Comparison of ENCODE assay signal across 9 cellular contexts in genomic region chr7:129401968-129402860, GRCh38. TPM values are rescaled to one million over a fixed set of nuclear protein-coding genes. Genes with fewer than 3 reads are reported as not detected.
DNase-seq lines count a peak whose midpoint lies in the region; ATAC-seq and TF ChIP-seq lines count a peak whose summit lies in the region.
"Had no signal": no experiment of that assay in that cellular context is flagged by ENCODE, and none has a peak within 500 bp of the region (broad histone marks: within the 10 kb centered on the region; RNA-seq: fewer than 3 reads in every experiment).

No MANE protein-coding gene starts in this region.

- intact Hi-C loops in activated CD4-positive, alpha-beta T cell treated with anti-CD3 and anti-CD28 coated beads for 36 hours (cut with DNase I, micrococcal nuclease), result loop anchor here (1.0 to 5.0 kb wide), 4 partner anchors 35 to 233 kb away; no protein-coding TSS in a partner anchor
- intact Hi-C loops in activated T-helper 1 cell treated with anti-CD3 and anti-CD28 coated beads, Interleukin-12 subunit alpha, Interleukin-12 subunit beta, Interleukin-2, Interleukin-4 antibody, amounts not matched to agents 30 ng/mL and 10 ng/mL and 1 ng/mL, durations not matched to agents 14 hours and 24 hours and 36 hours (cut with micrococcal nuclease), result loop anchor here (1.0 kb wide), 3 partner anchors 32 to 70 kb away; partner anchors contain the start of gene STRIP2

- H3K9me3 Mint-ChIP-seq in activated CD4-positive, alpha-beta T cell treated with anti-CD3 and anti-CD28 coated beads for 36 hours (ENCODE audit: low read depth), result no peaks in the 10 kb centered on the region
- no peaks in the 10 kb centered on the region for H3K9me3 Mint-ChIP-seq in activated T-helper 1 cell treated with anti-CD3 and anti-CD28 coated beads, Interleukin-12 subunit alpha, Interleukin-12 subunit beta, Interleukin-2, Interleukin-4 antibody, amounts not matched to agents 30 ng/mL and 10 ng/mL and 1 ng/mL, durations not matched to agents 14 hours and 24 hours and 36 hours
- H3K9me3 Mint-ChIP-seq: T-cell had no signal

- H3K36me3 Mint-ChIP-seq in activated CD4-positive, alpha-beta T cell treated with anti-CD3 and anti-CD28 coated beads for 36 hours (ENCODE audit: low read depth), result peaks cover 14% of the 10 kb centered on the region
- H3K36me3 Mint-ChIP-seq in activated T-helper 1 cell treated with anti-CD3 and anti-CD28 coated beads, Interleukin-12 subunit alpha, Interleukin-12 subunit beta, Interleukin-2, Interleukin-4 antibody, amounts not matched to agents 30 ng/mL and 10 ng/mL and 1 ng/mL, durations not matched to agents 14 hours and 24 hours and 36 hours (ENCODE audit: low read depth), result peaks cover 12% of the 10 kb centered on the region

- DNase-seq in activated CD4-positive, alpha-beta T cell treated with anti-CD3 and anti-CD28 coated beads for 36 hours, result peak; percentile 61
- no peak for DNase-seq in activated CD4-positive, alpha-beta T cell treated with anti-CD3 and anti-CD28 coated beads for 4 hours
- peak; percentile 2 for DNase-seq in activated T-helper 1 cell treated with anti-CD3 and anti-CD28 coated beads, Interleukin-12 subunit alpha, Interleukin-12 subunit beta, Interleukin-2, Interleukin-4 antibody, amounts not matched to agents 30 ng/mL and 10 ng/mL and 1 ng/mL, durations not matched to agents 14 hours and 24 hours and 36 hours (ENCODE audit: low spot score)
- peak; percentile 9 for DNase-seq in stimulated activated CD4-positive, alpha-beta T cell treated with anti-CD3 and anti-CD28 coated beads, Interleukin-1b, Interleukin-23, amount 100 ng/mL, for 48 hours
- DNase-seq in C1 segment of cervical spinal cord (lab: John Stamatoyannopoulos, UW) (no peak), HEK293T (ENCODE audit: extremely low spot score) (no peak)

- ATAC-seq in activated CD4-positive, alpha-beta T cell treated with anti-CD3 and anti-CD28 coated beads for 36 hours, result peak; percentile 86
- ATAC-seq in HG03460 (IDR thresholded peaks at IDR 0.05; ENCODE audit: unreplicated experiment) (peak; percentile 81), HG02885 (IDR thresholded peaks at IDR 0.05; ENCODE audit: poor library complexity, unreplicated experiment) (no peak)
- ATAC-seq: T-cell had no signal

- POLR2A ChIA-PET in activated CD4-positive, alpha-beta T cell treated with anti-CD3 and anti-CD28 coated beads for 36 hours (lab: Charles Lee), result no interaction called here
- POLR2A ChIA-PET in HEK293T (lab: Yijun Ruan, JAX), result interaction anchor here (1.4 kb wide), 1 partner anchor 32 kb away, joined by 3 read pairs; the partner anchor contains the start of gene STRIP2

- H3K27me3 Mint-ChIP-seq in activated CD4-positive, alpha-beta T cell treated with anti-CD3 and anti-CD28 coated beads for 36 hours, result no peaks in the 10 kb centered on the region
- H3K27me3 Mint-ChIP-seq in activated T-helper 1 cell treated with anti-CD3 and anti-CD28 coated beads, Interleukin-12 subunit alpha, Interleukin-12 subunit beta, Interleukin-2, Interleukin-4 antibody, amounts not matched to agents 30 ng/mL and 10 ng/mL and 1 ng/mL, durations not matched to agents 14 hours and 24 hours and 36 hours (ENCODE audit: insufficient read depth), result no peaks in the 10 kb centered on the region
- H3K27me3 Mint-ChIP-seq: T-cell had no signal

- peaks cover 33% of the 10 kb centered on the region for H3K4me1 Mint-ChIP-seq in activated CD4-positive, alpha-beta T cell treated with anti-CD3 and anti-CD28 coated beads for 36 hours
- H3K4me1 Mint-ChIP-seq in activated T-helper 1 cell treated with anti-CD3 and anti-CD28 coated beads, Interleukin-12 subunit alpha, Interleukin-12 subunit beta, Interleukin-2, Interleukin-4 antibody, amounts not matched to agents 30 ng/mL and 10 ng/mL and 1 ng/mL, durations not matched to agents 14 hours and 24 hours and 36 hours (ENCODE audit: low read depth), result peaks cover 44% of the 10 kb centered on the region
- H3K4me1 Mint-ChIP-seq: T-cell had no signal

- peak overlapping the region; percentile 9 for H3K27ac Mint-ChIP-seq in activated CD4-positive, alpha-beta T cell treated with anti-CD3 and anti-CD28 coated beads for 36 hours
- peak overlapping the region; percentile 0 for H3K27ac Mint-ChIP-seq in activated T-helper 1 cell treated with anti-CD3 and anti-CD28 coated beads, Interleukin-12 subunit alpha, Interleukin-12 subunit beta, Interleukin-2, Interleukin-4 antibody, amounts not matched to agents 30 ng/mL and 10 ng/mL and 1 ng/mL, durations not matched to agents 14 hours and 24 hours and 36 hours
- H3K27ac Mint-ChIP-seq: T-cell had no signal

- CTCF ChIA-PET in activated CD4-positive, alpha-beta T cell treated with anti-CD3 and anti-CD28 coated beads for 36 hours (lab: Charles Lee), result interaction anchor here (0.6 to 3.1 kb wide), 11 partner anchors 11 to 1468 kb away, joined by 3 to 34 read pairs (median 4); no protein-coding TSS in a partner anchor
- CTCF ChIA-PET in HEK293T (lab: Yijun Ruan, JAX), result interaction anchor here (1.1 to 1.7 kb wide), 2 partner anchors 13 to 72 kb away, joined by 3 to 4 read pairs; no protein-coding TSS in a partner anchor

- no peak overlapping the region for H3K4me3 Mint-ChIP-seq in activated CD4-positive, alpha-beta T cell treated with anti-CD3 and anti-CD28 coated beads for 36 hours
- no peak overlapping the region for H3K4me3 Mint-ChIP-seq in activated T-helper 1 cell treated with anti-CD3 and anti-CD28 coated beads, Interleukin-12 subunit alpha, Interleukin-12 subunit beta, Interleukin-2, Interleukin-4 antibody, amounts not matched to agents 30 ng/mL and 10 ng/mL and 1 ng/mL, durations not matched to agents 14 hours and 24 hours and 36 hours
- H3K4me3 Mint-ChIP-seq: T-cell had no signal

TF ChIP-seq in HEK293T, 16 proteins besides CTCF, POLR2A, EP300 and RAD21:
- TF ChIP-seq SUZ12 (IDR thresholded peaks at IDR 0.05) (no peak), FOXA1 (IDR thresholded peaks at IDR 0.05) (no peak), SP1 (IDR thresholded peaks at IDR 0.05) (no peak), BHLHE40 (IDR thresholded peaks at IDR 0.05; ENCODE audit: borderline replicate concordance) (no peak), NFRKB (IDR thresholded peaks at IDR 0.05) (no peak), L3MBTL2 (conservative IDR thresholded peaks at IDR 0.05) (no peak)

RNA-seq across cellular contexts. Expression of gene STRIP2, which starts 32.0 kb away (rescaled TPM):
- total RNA-seq in activated CD4-positive, alpha-beta T cell treated with anti-CD3 and anti-CD28 coated beads for 36 hours, result 10 to 100 TPM; 41.3 to 51.8 TPM
- total RNA-seq in activated T-helper 1 cell treated with anti-CD3 and anti-CD28 coated beads, Interleukin-12 subunit alpha, Interleukin-12 subunit beta, Interleukin-2, Interleukin-4 antibody, amounts not matched to agents 30 ng/mL and 10 ng/mL and 1 ng/mL, durations not matched to agents 14 hours and 24 hours and 36 hours, result 74.0 and 79.4 TPM in 2 replicates

Comparison
In these comparisons a context has a peak if more than half of its experiments do, and no peak if none do; other contexts are left out.
1. DNase-seq: peak in activated CD4-positive, alpha-beta T cell treated with anti-CD3 and anti-CD28 coated beads for 36 hours (single experiment), activated T-helper 1 cell treated with anti-CD3 and anti-CD28 coated beads, Interleukin-12 subunit alpha, Interleukin-12 subunit beta, Interleukin-2, Interleukin-4 antibody, amounts not matched to agents 30 ng/mL and 10 ng/mL and 1 ng/mL, durations not matched to agents 14 hours and 24 hours and 36 hours (single experiment) and stimulated activated CD4-positive, alpha-beta T cell treated with anti-CD3 and anti-CD28 coated beads, Interleukin-1b, Interleukin-23, amount 100 ng/mL, for 48 hours (single experiment); none in activated CD4-positive, alpha-beta T cell treated with anti-CD3 and anti-CD28 coated beads for 4 hours (0 of 2), C1 segment of cervical spinal cord (0 of 14) and HEK293T (single experiment).